In genomic region chr12:119302334-119303132, GRCh38 we compare ENCODE assay signal across 25 cellular contexts. TPM values are rescaled to one million over a fixed set of nuclear protein-coding genes. Genes with fewer than 3 reads are reported as not detected.
A peak's percentile ranks its signal among the peaks of the same experiment; 100 is the strongest.
DNase-seq lines count a peak whose midpoint lies in the region; ATAC-seq and TF ChIP-seq lines count a peak whose summit lies in the region.
"Had no signal": no experiment of that assay in that cellular context is flagged by ENCODE, and none has a peak within 500 bp of the region (broad histone marks: within the 10 kb centered on the region; RNA-seq: fewer than 3 reads in every experiment).

No MANE protein-coding gene starts in this region.

- no peak overlapping the region for H3K4me3 Mint-ChIP-seq in GM23338
- H3K4me3 Mint-ChIP-seq in WTC11: no peak overlapping the region
- no peak overlapping the region for H3K4me3 Mint-ChIP-seq in activated CD4-positive, alpha-beta memory T cell treated with anti-CD3 and anti-CD28 coated beads for 36 hours
- H3K4me3 Mint-ChIP-seq: activated CD8-positive, alpha-beta T cell treated with anti-CD3 and anti-CD28 coated beads for 36 hours; activated naive CD4-positive, alpha-beta T cell treated with anti-CD3 and anti-CD28 coated beads, Interleukin-2, amount 10 ng/mL, durations not matched to agents 7 days and 5 days; activated T-cell treated with anti-CD3 and anti-CD28 coated beads, Interleukin-2, amount 50 U/mL, for 24 hours; dendritic cell treated with granulocyte-macrophage colony-stimulating factor and Interleukin-4, amounts not matched to agents 40 ng/mL and 50 ng/mL, for 4 days; stimulated activated naive CD8-positive, alpha-beta T cell treated with anti-CD3 and anti-CD28 coated beads, Interleukin-15, amount 100 ng/mL, for 72 hours had no signal

- no peaks in the 10 kb centered on the region; the same call in 1 of the 2 replicates for H3K4me1 ChIP-seq in GM23338 (ENCODE audit: insufficient read depth)
- H3K4me1 ChIP-seq: Caco-2, sigmoid colon, upper lobe of right lung had no signal

- peak overlapping the region; percentile 83 for H2AFZ ChIP-seq in GM23338

- no peaks in the 10 kb centered on the region for H4K20me1 ChIP-seq in GM23338 (replicated peaks; ENCODE audit: insufficient read depth)

- H3K9me3 Mint-ChIP-seq in GM23338: peaks cover 5% of the 10 kb centered on the region
- H3K9me3 Mint-ChIP-seq in WTC11: peaks cover 2% of the 10 kb centered on the region
- H3K9me3 Mint-ChIP-seq in activated CD4-positive, alpha-beta memory T cell treated with anti-CD3 and anti-CD28 coated beads for 36 hours: no peaks in the 10 kb centered on the region
- H3K9me3 Mint-ChIP-seq: activated CD8-positive, alpha-beta T cell treated with anti-CD3 and anti-CD28 coated beads for 36 hours; activated naive CD4-positive, alpha-beta T cell treated with anti-CD3 and anti-CD28 coated beads, Interleukin-2, amount 10 ng/mL, durations not matched to agents 7 days and 5 days; activated T-cell treated with anti-CD3 and anti-CD28 coated beads, Interleukin-2, amount 50 U/mL, for 24 hours; dendritic cell treated with granulocyte-macrophage colony-stimulating factor and Interleukin-4, amounts not matched to agents 40 ng/mL and 50 ng/mL, for 4 days; stimulated activated naive CD8-positive, alpha-beta T cell treated with anti-CD3 and anti-CD28 coated beads, Interleukin-15, amount 100 ng/mL, for 72 hours had no signal

- no peak overlapping the region for H3K27ac ChIP-seq in GM23338 (ENCODE audit: low read depth)
- H3K27ac ChIP-seq: HL-60, RWPE1, sigmoid colon, upper lobe of right lung had no signal

- intact Hi-C loops in activated CD4-positive, alpha-beta memory T cell treated with anti-CD3 and anti-CD28 coated beads for 36 hours (cut with micrococcal nuclease): no loop called here

- H3K27ac Mint-ChIP-seq in GM23338: no peak overlapping the region
- H3K27ac Mint-ChIP-seq in WTC11: no peak overlapping the region
- no peak overlapping the region for H3K27ac Mint-ChIP-seq in activated CD4-positive, alpha-beta memory T cell treated with anti-CD3 and anti-CD28 coated beads for 36 hours
- H3K27ac Mint-ChIP-seq: activated CD8-positive, alpha-beta T cell treated with anti-CD3 and anti-CD28 coated beads for 36 hours; activated T-cell treated with anti-CD3 and anti-CD28 coated beads, Interleukin-2, amount 50 U/mL, for 24 hours; dendritic cell treated with granulocyte-macrophage colony-stimulating factor and Interleukin-4, amounts not matched to agents 40 ng/mL and 50 ng/mL, for 4 days had no signal

- H3K4me3 ChIP-seq in GM23338: no peak overlapping the region
- H3K4me3 ChIP-seq: MG63, sigmoid colon, upper lobe of right lung had no signal

- DNase-seq in Ammon's horn (ENCODE audit: low spot score) (peak; percentile 18), GM23338 (ENCODE audit: low spot score) (peak; percentile 28), WTC11 (ENCODE audit: low spot score) (no peak), medulla oblongata (ENCODE audit: extremely low spot score) (peak; percentile 11), H4 (ENCODE audit: low spot score) (no peak)
- DNase-seq in activated CD4-positive, alpha-beta memory T cell treated with anti-CD3 and anti-CD28 coated beads for 36 hours: no peak
- DNase-seq: activated CD8-positive, alpha-beta T cell treated with anti-CD3 and anti-CD28 coated beads for 36 hours; activated naive CD4-positive, alpha-beta T cell treated with anti-CD3 and anti-CD28 coated beads, Interleukin-2, amount 10 ng/mL, durations not matched to agents 7 days and 5 days; activated T-cell treated with anti-CD3 and anti-CD28 coated beads, Interleukin-2, amount 50 U/mL, for 24 hours; Caco-2; HCEC 1CT; IMR-90; MG63; NCI-H2029; sigmoid colon; stimulated activated CD4-positive, alpha-beta T cell treated with anti-CD3 and anti-CD28 coated beads, Interleukin-1b, Interleukin-23, amount 100 ng/mL, for 48 hours; stimulated activated naive CD8-positive, alpha-beta T cell treated with anti-CD3 and anti-CD28 coated beads, Interleukin-15, amount 100 ng/mL, for 72 hours; T-helper 1 cell; upper lobe of right lung had no signal

- H3K4me1 Mint-ChIP-seq in GM23338 (peaks cover 7% of the 10 kb centered on the region), WTC11 (peaks cover 18% of the 10 kb centered on the region)
- H3K4me1 Mint-ChIP-seq in activated CD4-positive, alpha-beta memory T cell treated with anti-CD3 and anti-CD28 coated beads for 36 hours (ENCODE audit: low read depth): no peaks in the 10 kb centered on the region
- H3K4me1 Mint-ChIP-seq: activated naive CD4-positive, alpha-beta T cell treated with anti-CD3 and anti-CD28 coated beads, Interleukin-2, amount 10 ng/mL, durations not matched to agents 7 days and 5 days; stimulated activated naive CD8-positive, alpha-beta T cell treated with anti-CD3 and anti-CD28 coated beads, Interleukin-15, amount 100 ng/mL, for 72 hours had no signal

- TF ChIP-seq CTCF in GM23338 (conservative IDR thresholded peaks at IDR 0.05; ENCODE audit: low read depth in 2 of 2) (no peak), WTC11 (IDR thresholded peaks at IDR 0.05) (no peak)

- peak; percentile 50 for ATAC-seq in GM23338
- ATAC-seq in WTC11: peak; percentile 34
- ATAC-seq in HG03025 (IDR thresholded peaks at IDR 0.05; ENCODE audit: low FRiP score, unreplicated experiment): no peak
- ATAC-seq: activated CD8-positive, alpha-beta T cell treated with anti-CD3 and anti-CD28 coated beads for 36 hours; left lobe of liver; stimulated activated naive CD8-positive, alpha-beta T cell treated with anti-CD3 and anti-CD28 coated beads, Interleukin-15, amount 100 ng/mL, for 72 hours; upper lobe of right lung had no signal

- H3K36me3 Mint-ChIP-seq in GM23338 (ENCODE audit: low read depth): peaks cover 4% of the 10 kb centered on the region; the same call in 1 of the 3 replicates
- peaks cover 5% of the 10 kb centered on the region for H3K36me3 Mint-ChIP-seq in WTC11
- no peaks in the 10 kb centered on the region for H3K36me3 Mint-ChIP-seq in activated CD4-positive, alpha-beta memory T cell treated with anti-CD3 and anti-CD28 coated beads for 36 hours
- H3K36me3 Mint-ChIP-seq: activated naive CD4-positive, alpha-beta T cell treated with anti-CD3 and anti-CD28 coated beads, Interleukin-2, amount 10 ng/mL, durations not matched to agents 7 days and 5 days had no signal

- H3K9me2 ChIP-seq in GM23338 (ENCODE audit: insufficient read depth): no peaks in the 10 kb centered on the region

- H3F3A ChIP-seq in GM23338 (replicated peaks; ENCODE audit: low read depth): no peaks in the 10 kb centered on the region

- peaks cover 8% of the 10 kb centered on the region for H3K27me3 Mint-ChIP-seq in GM23338 (ENCODE audit: insufficient read depth, low read depth, poor library complexity)
- H3K27me3 Mint-ChIP-seq in WTC11 (ENCODE audit: low read depth): peaks cover 1% of the 10 kb centered on the region; the same call in 1 of the 2 replicates
- H3K27me3 Mint-ChIP-seq in activated CD4-positive, alpha-beta memory T cell treated with anti-CD3 and anti-CD28 coated beads for 36 hours: no peaks in the 10 kb centered on the region
- H3K27me3 Mint-ChIP-seq: activated naive CD4-positive, alpha-beta T cell treated with anti-CD3 and anti-CD28 coated beads, Interleukin-2, amount 10 ng/mL, durations not matched to agents 7 days and 5 days; dendritic cell treated with granulocyte-macrophage colony-stimulating factor and Interleukin-4, amounts not matched to agents 40 ng/mL and 50 ng/mL, for 4 days; stimulated activated naive CD8-positive, alpha-beta T cell treated with anti-CD3 and anti-CD28 coated beads, Interleukin-15, amount 100 ng/mL, for 72 hours had no signal

- POLR2A ChIA-PET in WTC11 (lab: Charles Lee): no interaction called here
- POLR2A ChIA-PET in activated CD4-positive, alpha-beta memory T cell treated with anti-CD3 and anti-CD28 coated beads for 36 hours (lab: Charles Lee): no interaction called here

- H3K79me2 ChIP-seq in GM23338 (replicated peaks; ENCODE audit: insufficient read depth): no peaks in the 10 kb centered on the region

- no peaks in the 10 kb centered on the region for H3K27me3 ChIP-seq in GM23338 (ENCODE audit: insufficient read depth)
- H3K27me3 ChIP-seq: MG63, sigmoid colon, upper lobe of right lung had no signal

- no peaks in the 10 kb centered on the region for H3K36me3 ChIP-seq in GM23338 (ENCODE audit: insufficient read depth)
- H3K36me3 ChIP-seq: MG63, sigmoid colon, upper lobe of right lung had no signal

- no peak overlapping the region for H3K4me2 ChIP-seq in GM23338

- CTCF ChIA-PET in WTC11 (lab: Charles Lee): interaction anchor here (0.6 kb wide), 1 partner anchor 321 kb away, joined by 3 read pairs; the partner anchor contains the start of gene SRRM4
- CTCF ChIA-PET in activated CD4-positive, alpha-beta memory T cell treated with anti-CD3 and anti-CD28 coated beads for 36 hours (lab: Charles Lee): no interaction called here

TF ChIP-seq in GM23338, 12 proteins besides CTCF, POLR2A, EP300 and RAD21 (continues in another document):
- no peak for TF ChIP-seq ZNF331 (CRISPR knock-in tag; IDR thresholded peaks at IDR 0.05; ENCODE audit: low read depth)

TF ChIP-seq in WTC11, 78 proteins besides CTCF, POLR2A, EP300 and RAD21:
- TF ChIP-seq CDX4 (CRISPR knock-in tag; IDR thresholded peaks at IDR 0.05; ENCODE audit: borderline replicate concordance) (no peak), USF2 (CRISPR knock-in tag; IDR thresholded peaks at IDR 0.05) (peak; percentile 15; the same call in 1 of the 2 replicates)
TF ChIP-seq in WTC11: peak in this region for 1.

RNA-seq across cellular contexts. Expression of gene CCDC60, which starts 32.0 kb away (rescaled TPM):
- not detected in 2 replicates for total RNA-seq in GM23338 (2014; rRNA removed; shearing (Covaris generic))
- 0.53 TPM in 1 of 2 replicates, not detected in the other for polyA plus RNA-seq in GM23338 (2016; fragmentation: Nextera tagmentation; extraction: Ambion mirVana)
- 0.57 to 1.1 TPM (median 0.82 TPM) in 3 replicates for total RNA-seq in WTC11 (2021)
- not detected in 2 replicates for total RNA-seq in H4 (2014; rRNA removed; shearing (Covaris generic))
- total RNA-seq in activated CD4-positive, alpha-beta memory T cell treated with anti-CD3 and anti-CD28 coated beads for 36 hours: not detected
- total RNA-seq: activated CD8-positive, alpha-beta T cell treated with anti-CD3 and anti-CD28 coated beads for 36 hours; Caco-2; IMR-90; left lobe of liver; mucosa of gallbladder; upper lobe of right lung had no signal
- polyA plus RNA-seq: IMR-90 had no signal

Comparison
In these comparisons a context has a peak if more than half of its experiments do, and no peak if none do; other contexts are left out.
1. DNase-seq: peak in Ammon's horn (single experiment), GM23338 (single experiment) and medulla oblongata (single experiment); none in WTC11 (single experiment), H4 (single experiment) and activated CD4-positive, alpha-beta memory T cell treated with anti-CD3 and anti-CD28 coated beads for 36 hours (single experiment).